ENCODE assay signal across 18 cellular contexts in genomic region chr20:5862703-5863039, GRCh38. TPM values are rescaled to one million over a fixed set of nuclear protein-coding genes. Genes with fewer than 3 reads are reported as not detected.
DNase-seq lines count a peak whose midpoint lies in the region; ATAC-seq and TF ChIP-seq lines count a peak whose summit lies in the region.
"Had no signal": no experiment of that assay in that cellular context is flagged by ENCODE, and none has a peak within 500 bp of the region (broad histone marks: within the 10 kb centered on the region; RNA-seq: fewer than 3 reads in every experiment).

No MANE protein-coding gene starts in this region.

- H3K9me3 ChIP-seq in adrenal gland (replicated peaks in 1 of 3) (no peaks in the 10 kb centered on the region), left ventricle myocardium inferior (replicated peaks) (no peaks in the 10 kb centered on the region)
- H3K9me3 ChIP-seq: pancreas, stomach, upper lobe of left lung had no signal

- H3K4me1 Mint-ChIP-seq in stimulated activated effector memory CD8-positive, alpha-beta T cell treated with anti-CD3 and anti-CD28 coated beads, Interleukin-12 subunit alpha, Interleukin-12 subunit beta, amount 100 ng/mL, for 72 hours = peaks cover 23% of the 10 kb centered on the region
- H3K4me1 Mint-ChIP-seq: IgD-negative memory B cell had no signal

- ATAC-seq in activated naive CD4-positive, alpha-beta T cell treated with anti-CD3 and anti-CD28 coated beads, Interleukin-2, amount 50 U/mL, for 72 hours = no peak
- ATAC-seq in stimulated activated effector memory CD8-positive, alpha-beta T cell treated with anti-CD3 and anti-CD28 coated beads, Interleukin-12 subunit alpha, Interleukin-12 subunit beta, amount 100 ng/mL, for 72 hours = no peak

- 18 to 29% (median 27%) methylated on average over 3 of the region's 3 CpGs for WGBS in adrenal gland, 4 donors

- H3K4me1 ChIP-seq in adrenal gland (replicated peaks in 1 of 2) (peaks cover 32 to 50% of the 10 kb centered on the region in 2 donors), left ventricle myocardium inferior (peaks cover 46% of the 10 kb centered on the region)

- H3K27me3 ChIP-seq in adrenal gland (no peaks in the 10 kb centered on the region), left ventricle myocardium inferior (ENCODE audit: low read depth) (no peaks in the 10 kb centered on the region)
- H3K27me3 ChIP-seq: pancreas, stomach, upper lobe of left lung had no signal

- H3K9me3 Mint-ChIP-seq in activated naive CD4-positive, alpha-beta T cell treated with anti-CD3 and anti-CD28 coated beads, Interleukin-2, amount 50 U/mL, for 72 hours = no peaks in the 10 kb centered on the region
- H3K9me3 Mint-ChIP-seq in stimulated activated effector memory CD8-positive, alpha-beta T cell treated with anti-CD3 and anti-CD28 coated beads, Interleukin-12 subunit alpha, Interleukin-12 subunit beta, amount 100 ng/mL, for 72 hours = no peaks in the 10 kb centered on the region
- H3K9me3 Mint-ChIP-seq: IgD-negative memory B cell had no signal

- no peak for TF ChIP-seq POLR2A in adrenal gland (IDR thresholded peaks at IDR 0.05)

- intact Hi-C loops in adrenal gland (cut with DNase I) (no loop called here), left ventricle myocardium inferior (cut with micrococcal nuclease) (no loop called here)

- peak overlapping the region; percentile 46 to 61 for H3K27ac Mint-ChIP-seq in activated naive CD4-positive, alpha-beta T cell treated with anti-CD3 and anti-CD28 coated beads, Interleukin-2, amount 50 U/mL, for 72 hours
- H3K27ac Mint-ChIP-seq in stimulated activated effector memory CD8-positive, alpha-beta T cell treated with anti-CD3 and anti-CD28 coated beads, Interleukin-12 subunit alpha, Interleukin-12 subunit beta, amount 100 ng/mL, for 72 hours = peak overlapping the region; percentile 72

- H3K27ac ChIP-seq in adrenal gland (peak overlapping the region in 3 of 5 donors; percentile 69 to 83 (median 81)), left ventricle myocardium inferior (replicated peaks) (peak overlapping the region; percentile 77)
- H3K27ac ChIP-seq: stomach had no signal

- H3K36me3 ChIP-seq in adrenal gland (replicated peaks in 1 of 2) = no peaks in the 10 kb centered on the region
- no peaks in the 10 kb centered on the region for H3K36me3 ChIP-seq in left ventricle myocardium inferior
- H3K36me3 ChIP-seq: pancreas, upper lobe of left lung had no signal

- DNase-seq in activated naive CD4-positive, alpha-beta T cell treated with anti-CD3 and anti-CD28 coated beads, Interleukin-2, amount 50 U/mL, for 72 hours (ENCODE audit: low spot score in 2 of 2) = no peak
- no peak for DNase-seq in activated naive CD4-positive, alpha-beta T cell treated with Interleukin-2 at 50 U/mL for 16 hours
- no peak for DNase-seq in adrenal gland
- no peak for DNase-seq in left ventricle myocardium inferior
- DNase-seq in stimulated activated effector memory CD8-positive, alpha-beta T cell treated with anti-CD3 and anti-CD28 coated beads, Interleukin-12 subunit alpha, Interleukin-12 subunit beta, amount 100 ng/mL, for 72 hours (ENCODE audit: low spot score in 2 of 2) = no peak
- DNase-seq in AG20443 (ENCODE audit: low spot score) = no peak
- no peak for DNase-seq in islet precursor cell
- no peak for DNase-seq in activated CD8-positive, alpha-beta memory T cell treated with anti-CD3 and anti-CD28 coated beads for 24 hours
- DNase-seq: activated CD8-positive, alpha-beta memory T cell treated with anti-CD3 and anti-CD28 coated beads, Interleukin-2, amount 50 U/mL, for 4 hours; activated effector memory CD4-positive, alpha-beta T cell treated with anti-CD3 and anti-CD28 coated beads, Interleukin-2, amount 50 U/mL, for 16 hours; NCI-H1048; NCI-H2029; pancreas; stimulated activated CD4-positive, alpha-beta T cell treated with anti-CD3 and anti-CD28 coated beads, Interleukin-4, amount 100 ng/mL, for 1 hour; stomach had no signal

- H3K4me3 Mint-ChIP-seq in stimulated activated effector memory CD8-positive, alpha-beta T cell treated with anti-CD3 and anti-CD28 coated beads, Interleukin-12 subunit alpha, Interleukin-12 subunit beta, amount 100 ng/mL, for 72 hours = no peak overlapping the region
- H3K4me3 Mint-ChIP-seq: IgD-negative memory B cell had no signal

- TF ChIP-seq CTCF in adrenal gland (IDR thresholded peaks at IDR 0.05) (no peak), left ventricle myocardium inferior (IDR thresholded peaks at IDR 0.05; ENCODE audit: borderline replicate concordance) (no peak)

- H3K4me3 ChIP-seq in adrenal gland (no peak overlapping the region), left ventricle myocardium inferior (no peak overlapping the region)
- H3K4me3 ChIP-seq: pancreas, stomach, upper lobe of left lung had no signal

- H3K36me3 Mint-ChIP-seq in activated naive CD4-positive, alpha-beta T cell treated with anti-CD3 and anti-CD28 coated beads, Interleukin-2, amount 50 U/mL, for 72 hours = peaks cover 7 to 8% of the 10 kb centered on the region in 2 donors
- H3K36me3 Mint-ChIP-seq in stimulated activated effector memory CD8-positive, alpha-beta T cell treated with anti-CD3 and anti-CD28 coated beads, Interleukin-12 subunit alpha, Interleukin-12 subunit beta, amount 100 ng/mL, for 72 hours = peaks cover 4% of the 10 kb centered on the region

RNA-seq across cellular contexts. Expression of gene CHGB, which starts 48.6 kb away (rescaled TPM):
- total RNA-seq in activated naive CD4-positive, alpha-beta T cell treated with anti-CD3 and anti-CD28 coated beads, Interleukin-2, amount 50 U/mL, for 72 hours = under 1 TPM; 0.10 to 0.25 TPM
- 1,000 to 10,000 TPM in 2 of 8 donors, 100 to 1,000 TPM in 3, 10 to 100 TPM in 3; 35.9 to 1,686 (median 265) TPM for total RNA-seq in adrenal gland
- 1,000 to 10,000 TPM in 2 of 3 donors, 100 to 1,000 TPM in 1; 164 to 4,744 (median 1,879) TPM for polyA plus RNA-seq in adrenal gland
- total RNA-seq in left ventricle myocardium inferior = 10.6 TPM
- total RNA-seq: chondrocyte had no signal
- polyA plus RNA-seq: IgD-negative memory B cell had no signal
